ENCODE assay signal across 1 cellular context in the genomic region with DNA sequence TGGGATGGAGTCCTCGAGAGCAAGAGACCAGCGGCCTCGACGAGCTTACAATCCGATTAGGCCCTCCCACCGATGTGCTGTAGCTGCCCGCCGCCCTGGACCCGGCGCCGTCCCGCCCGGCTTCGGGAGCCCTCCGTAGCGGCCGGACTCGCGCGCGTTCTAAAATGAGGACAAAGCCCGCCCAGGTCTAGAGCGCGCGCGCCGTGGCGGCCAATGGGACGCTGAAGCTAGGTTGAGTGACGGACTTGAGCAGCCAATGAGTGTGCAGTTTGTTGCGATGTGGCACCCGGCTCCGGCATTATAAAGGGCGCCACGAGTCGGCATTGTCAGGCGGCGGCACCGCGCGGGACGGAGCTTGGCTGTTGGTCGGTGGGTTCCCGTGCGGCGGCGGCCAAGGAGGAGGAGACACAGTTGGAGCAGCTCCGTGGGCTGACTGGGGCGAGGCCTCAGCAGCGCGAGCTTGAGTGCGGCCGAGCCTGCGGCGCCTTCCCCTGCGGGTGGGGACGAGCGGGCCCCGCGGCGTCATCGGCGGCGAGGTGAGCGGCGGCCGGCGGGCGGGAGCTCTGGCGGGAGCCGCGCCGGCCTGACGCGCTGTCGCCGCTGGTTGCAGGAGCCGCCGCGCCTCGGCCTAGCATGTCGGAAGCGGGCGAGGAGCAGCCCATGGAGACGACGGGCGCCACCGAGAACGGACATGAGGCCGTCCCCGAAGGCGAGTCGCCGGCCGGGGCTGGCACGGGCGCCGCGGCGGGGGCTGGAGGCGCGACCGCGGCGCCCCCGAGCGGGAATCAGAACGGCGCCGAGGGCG.
TF ChIP-seq lines count a peak whose summit lies in the region.

Gene HNRNPAB, plus strand, starts transcription at position 329 of the 805 bp plus-strand sequence. Its CDS starts 305 bp downstream, at position 634.

TF ChIP-seq in WTC11, 78 proteins besides CTCF, POLR2A, EP300 and RAD21 (continued from another document and continues in another):
- TF ChIP-seq, protein P1, sequence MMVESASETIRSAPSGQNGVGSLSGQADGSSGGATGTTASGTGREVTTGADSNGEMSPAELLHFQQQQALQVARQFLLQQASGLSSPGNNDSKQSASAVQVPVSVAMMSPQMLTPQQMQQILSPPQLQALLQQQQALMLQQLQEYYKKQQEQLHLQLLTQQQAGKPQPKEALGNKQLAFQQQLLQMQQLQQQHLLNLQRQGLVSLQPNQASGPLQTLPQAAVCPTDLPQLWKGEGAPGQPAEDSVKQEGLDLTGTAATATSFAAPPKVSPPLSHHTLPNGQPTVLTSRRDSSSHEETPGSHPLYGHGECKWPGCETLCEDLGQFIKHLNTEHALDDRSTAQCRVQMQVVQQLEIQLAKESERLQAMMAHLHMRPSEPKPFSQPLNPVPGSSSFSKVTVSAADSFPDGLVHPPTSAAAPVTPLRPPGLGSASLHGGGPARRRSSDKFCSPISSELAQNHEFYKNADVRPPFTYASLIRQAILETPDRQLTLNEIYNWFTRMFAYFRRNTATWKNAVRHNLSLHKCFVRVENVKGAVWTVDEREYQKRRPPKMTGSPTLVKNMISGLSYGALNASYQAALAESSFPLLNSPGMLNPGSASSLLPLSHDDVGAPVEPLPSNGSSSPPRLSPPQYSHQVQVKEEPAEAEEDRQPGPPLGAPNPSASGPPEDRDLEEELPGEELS (CRISPR knock-in tag; IDR thresholded peaks at IDR 0.05), result 0 out of 2 replicates have a peak, but pooled peaks have one; percentile 81
- TF ChIP-seq EMX1 (CRISPR knock-in tag; IDR thresholded peaks at IDR 0.05) (no peak), USF1 (CRISPR knock-in tag; IDR thresholded peaks at IDR 0.05) (peak; percentile 66; the same call in 1 of the 2 replicates), TEAD1 (CRISPR knock-in tag; IDR thresholded peaks at IDR 0.05) (no peak; the same call in 1 of the 2 replicates), TEAD4 (CRISPR knock-in tag; IDR thresholded peaks at IDR 0.05) (peak; percentile 69; the same call in 1 of the 2 replicates), MXD4 (CRISPR knock-in tag; IDR thresholded peaks at IDR 0.05; ENCODE audit: borderline replicate concordance) (no peak), JUN (CRISPR knock-in tag; IDR thresholded peaks at IDR 0.05) (peak; percentile 90; the same call in 1 of the 2 replicates), GTF2I (CRISPR knock-in tag; conservative IDR thresholded peaks at IDR 0.05) (no peak), FOXK1 (CRISPR knock-in tag; IDR thresholded peaks at IDR 0.05) (peak; percentile 89), FOXP1 (CRISPR knock-in tag; IDR thresholded peaks at IDR 0.05; ENCODE audit: borderline replicate concordance) (peak; percentile 85; the same call in 1 of the 2 replicates), PRRX2 (CRISPR knock-in tag; IDR thresholded peaks at IDR 0.05) (no peak), E2F4 (CRISPR knock-in tag; IDR thresholded peaks at IDR 0.05; ENCODE audit: borderline replicate concordance, low read depth) (peak; percentile 89; the same call in 1 of the 2 replicates), GABPB1 (CRISPR knock-in tag; IDR thresholded peaks at IDR 0.05) (peak; percentile 49; the same call in 1 of the 2 replicates), NFATC4 (CRISPR knock-in tag; IDR thresholded peaks at IDR 0.05) (peak; percentile 82; the same call in 1 of the 2 replicates), ATF1 (CRISPR knock-in tag; IDR thresholded peaks at IDR 0.05) (peak; percentile 48; the same call in 1 of the 2 replicates), ZNF423 (CRISPR knock-in tag; IDR thresholded peaks at IDR 0.05) (no peak), ERG (CRISPR knock-in tag; IDR thresholded peaks at IDR 0.05) (no peak), ZBTB21 (CRISPR knock-in tag; IDR thresholded peaks at IDR 0.05; ENCODE audit: borderline replicate concordance) (0 out of 2 replicates have a peak, but pooled peaks have one; percentile 7), PREB (CRISPR knock-in tag; IDR thresholded peaks at IDR 0.05; ENCODE audit: borderline replicate concordance) (peak; percentile 45; the same call in 1 of the 2 replicates), ZNF219 (CRISPR knock-in tag; IDR thresholded peaks at IDR 0.05; ENCODE audit: borderline replicate concordance) (no peak; the same call in 1 of the 2 replicates)
- TF ChIP-seq, protein P2, sequence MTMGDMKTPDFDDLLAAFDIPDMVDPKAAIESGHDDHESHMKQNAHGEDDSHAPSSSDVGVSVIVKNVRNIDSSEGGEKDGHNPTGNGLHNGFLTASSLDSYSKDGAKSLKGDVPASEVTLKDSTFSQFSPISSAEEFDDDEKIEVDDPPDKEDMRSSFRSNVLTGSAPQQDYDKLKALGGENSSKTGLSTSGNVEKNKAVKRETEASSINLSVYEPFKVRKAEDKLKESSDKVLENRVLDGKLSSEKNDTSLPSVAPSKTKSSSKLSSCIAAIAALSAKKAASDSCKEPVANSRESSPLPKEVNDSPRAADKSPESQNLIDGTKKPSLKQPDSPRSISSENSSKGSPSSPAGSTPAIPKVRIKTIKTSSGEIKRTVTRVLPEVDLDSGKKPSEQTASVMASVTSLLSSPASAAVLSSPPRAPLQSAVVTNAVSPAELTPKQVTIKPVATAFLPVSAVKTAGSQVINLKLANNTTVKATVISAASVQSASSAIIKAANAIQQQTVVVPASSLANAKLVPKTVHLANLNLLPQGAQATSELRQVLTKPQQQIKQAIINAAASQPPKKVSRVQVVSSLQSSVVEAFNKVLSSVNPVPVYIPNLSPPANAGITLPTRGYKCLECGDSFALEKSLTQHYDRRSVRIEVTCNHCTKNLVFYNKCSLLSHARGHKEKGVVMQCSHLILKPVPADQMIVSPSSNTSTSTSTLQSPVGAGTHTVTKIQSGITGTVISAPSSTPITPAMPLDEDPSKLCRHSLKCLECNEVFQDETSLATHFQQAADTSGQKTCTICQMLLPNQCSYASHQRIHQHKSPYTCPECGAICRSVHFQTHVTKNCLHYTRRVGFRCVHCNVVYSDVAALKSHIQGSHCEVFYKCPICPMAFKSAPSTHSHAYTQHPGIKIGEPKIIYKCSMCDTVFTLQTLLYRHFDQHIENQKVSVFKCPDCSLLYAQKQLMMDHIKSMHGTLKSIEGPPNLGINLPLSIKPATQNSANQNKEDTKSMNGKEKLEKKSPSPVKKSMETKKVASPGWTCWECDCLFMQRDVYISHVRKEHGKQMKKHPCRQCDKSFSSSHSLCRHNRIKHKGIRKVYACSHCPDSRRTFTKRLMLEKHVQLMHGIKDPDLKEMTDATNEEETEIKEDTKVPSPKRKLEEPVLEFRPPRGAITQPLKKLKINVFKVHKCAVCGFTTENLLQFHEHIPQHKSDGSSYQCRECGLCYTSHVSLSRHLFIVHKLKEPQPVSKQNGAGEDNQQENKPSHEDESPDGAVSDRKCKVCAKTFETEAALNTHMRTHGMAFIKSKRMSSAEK (CRISPR knock-in tag; IDR thresholded peaks at IDR 0.05; ENCODE audit: borderline replicate concordance), result peak; percentile 81; the same call in 1 of the 2 replicates
- TF ChIP-seq, protein P3, sequence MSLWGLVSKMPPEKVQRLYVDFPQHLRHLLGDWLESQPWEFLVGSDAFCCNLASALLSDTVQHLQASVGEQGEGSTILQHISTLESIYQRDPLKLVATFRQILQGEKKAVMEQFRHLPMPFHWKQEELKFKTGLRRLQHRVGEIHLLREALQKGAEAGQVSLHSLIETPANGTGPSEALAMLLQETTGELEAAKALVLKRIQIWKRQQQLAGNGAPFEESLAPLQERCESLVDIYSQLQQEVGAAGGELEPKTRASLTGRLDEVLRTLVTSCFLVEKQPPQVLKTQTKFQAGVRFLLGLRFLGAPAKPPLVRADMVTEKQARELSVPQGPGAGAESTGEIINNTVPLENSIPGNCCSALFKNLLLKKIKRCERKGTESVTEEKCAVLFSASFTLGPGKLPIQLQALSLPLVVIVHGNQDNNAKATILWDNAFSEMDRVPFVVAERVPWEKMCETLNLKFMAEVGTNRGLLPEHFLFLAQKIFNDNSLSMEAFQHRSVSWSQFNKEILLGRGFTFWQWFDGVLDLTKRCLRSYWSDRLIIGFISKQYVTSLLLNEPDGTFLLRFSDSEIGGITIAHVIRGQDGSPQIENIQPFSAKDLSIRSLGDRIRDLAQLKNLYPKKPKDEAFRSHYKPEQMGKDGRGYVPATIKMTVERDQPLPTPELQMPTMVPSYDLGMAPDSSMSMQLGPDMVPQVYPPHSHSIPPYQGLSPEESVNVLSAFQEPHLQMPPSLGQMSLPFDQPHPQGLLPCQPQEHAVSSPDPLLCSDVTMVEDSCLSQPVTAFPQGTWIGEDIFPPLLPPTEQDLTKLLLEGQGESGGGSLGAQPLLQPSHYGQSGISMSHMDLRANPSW (CRISPR knock-in tag; conservative IDR thresholded peaks at IDR 0.05; ENCODE audit: low read depth), result no peak
- TF ChIP-seq, protein P4, sequence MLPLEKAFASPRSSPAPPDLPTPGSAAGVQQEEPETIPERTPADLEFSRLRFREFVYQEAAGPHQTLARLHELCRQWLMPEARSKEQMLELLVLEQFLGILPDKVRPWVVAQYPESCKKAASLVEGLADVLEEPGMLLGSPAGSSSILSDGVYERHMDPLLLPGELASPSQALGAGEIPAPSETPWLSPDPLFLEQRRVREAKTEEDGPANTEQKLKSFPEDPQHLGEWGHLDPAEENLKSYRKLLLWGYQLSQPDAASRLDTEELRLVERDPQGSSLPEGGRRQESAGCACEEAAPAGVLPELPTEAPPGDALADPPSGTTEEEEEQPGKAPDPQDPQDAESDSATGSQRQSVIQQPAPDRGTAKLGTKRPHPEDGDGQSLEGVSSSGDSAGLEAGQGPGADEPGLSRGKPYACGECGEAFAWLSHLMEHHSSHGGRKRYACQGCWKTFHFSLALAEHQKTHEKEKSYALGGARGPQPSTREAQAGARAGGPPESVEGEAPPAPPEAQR (CRISPR knock-in tag; IDR thresholded peaks at IDR 0.05), result no peak
- TF ChIP-seq, protein P5, sequence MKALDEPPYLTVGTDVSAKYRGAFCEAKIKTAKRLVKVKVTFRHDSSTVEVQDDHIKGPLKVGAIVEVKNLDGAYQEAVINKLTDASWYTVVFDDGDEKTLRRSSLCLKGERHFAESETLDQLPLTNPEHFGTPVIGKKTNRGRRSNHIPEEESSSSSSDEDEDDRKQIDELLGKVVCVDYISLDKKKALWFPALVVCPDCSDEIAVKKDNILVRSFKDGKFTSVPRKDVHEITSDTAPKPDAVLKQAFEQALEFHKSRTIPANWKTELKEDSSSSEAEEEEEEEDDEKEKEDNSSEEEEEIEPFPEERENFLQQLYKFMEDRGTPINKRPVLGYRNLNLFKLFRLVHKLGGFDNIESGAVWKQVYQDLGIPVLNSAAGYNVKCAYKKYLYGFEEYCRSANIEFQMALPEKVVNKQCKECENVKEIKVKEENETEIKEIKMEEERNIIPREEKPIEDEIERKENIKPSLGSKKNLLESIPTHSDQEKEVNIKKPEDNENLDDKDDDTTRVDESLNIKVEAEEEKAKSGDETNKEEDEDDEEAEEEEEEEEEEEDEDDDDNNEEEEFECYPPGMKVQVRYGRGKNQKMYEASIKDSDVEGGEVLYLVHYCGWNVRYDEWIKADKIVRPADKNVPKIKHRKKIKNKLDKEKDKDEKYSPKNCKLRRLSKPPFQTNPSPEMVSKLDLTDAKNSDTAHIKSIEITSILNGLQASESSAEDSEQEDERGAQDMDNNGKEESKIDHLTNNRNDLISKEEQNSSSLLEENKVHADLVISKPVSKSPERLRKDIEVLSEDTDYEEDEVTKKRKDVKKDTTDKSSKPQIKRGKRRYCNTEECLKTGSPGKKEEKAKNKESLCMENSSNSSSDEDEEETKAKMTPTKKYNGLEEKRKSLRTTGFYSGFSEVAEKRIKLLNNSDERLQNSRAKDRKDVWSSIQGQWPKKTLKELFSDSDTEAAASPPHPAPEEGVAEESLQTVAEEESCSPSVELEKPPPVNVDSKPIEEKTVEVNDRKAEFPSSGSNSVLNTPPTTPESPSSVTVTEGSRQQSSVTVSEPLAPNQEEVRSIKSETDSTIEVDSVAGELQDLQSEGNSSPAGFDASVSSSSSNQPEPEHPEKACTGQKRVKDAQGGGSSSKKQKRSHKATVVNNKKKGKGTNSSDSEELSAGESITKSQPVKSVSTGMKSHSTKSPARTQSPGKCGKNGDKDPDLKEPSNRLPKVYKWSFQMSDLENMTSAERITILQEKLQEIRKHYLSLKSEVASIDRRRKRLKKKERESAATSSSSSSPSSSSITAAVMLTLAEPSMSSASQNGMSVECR (CRISPR knock-in tag; IDR thresholded peaks at IDR 0.05; ENCODE audit: borderline replicate concordance), result peak; percentile 94
